Comparison of ENCODE assay signal across 12 cellular contexts in genomic region chr5:51378778-51379652, GRCh38. TPM values are rescaled to one million over a fixed set of nuclear protein-coding genes. Genes with fewer than 3 reads are reported as not detected.
DNase-seq lines count a peak whose midpoint lies in the region; ATAC-seq and TF ChIP-seq lines count a peak whose summit lies in the region.
"Had no signal": no experiment of that assay in that cellular context is flagged by ENCODE, and none has a peak within 500 bp of the region (broad histone marks: within the 10 kb centered on the region; RNA-seq: fewer than 3 reads in every experiment).

No MANE protein-coding gene starts in this region.

- peak overlapping the region in 3 of 4 donors; percentile 3 to 38 (median 30) for H3K4me3 ChIP-seq in esophagus muscularis mucosa
- H3K4me3 ChIP-seq in prostate gland = peak overlapping the region; percentile 2 to 26

- TF ChIP-seq POLR2A in esophagus muscularis mucosa (IDR thresholded peaks at IDR 0.05; ENCODE audit: low read depth) (no peak), prostate gland (IDR thresholded peaks at IDR 0.05) (no peak)

- peaks cover 0 to 88% (median 67%) of the 10 kb centered on the region in 4 donors for H3K27me3 ChIP-seq in esophagus muscularis mucosa
- H3K27me3 ChIP-seq in prostate gland (replicated peaks; ENCODE audit: insufficient read depth) = no peaks in the 10 kb centered on the region

- ATAC-seq in GM18511 (IDR thresholded peaks at IDR 0.05; ENCODE audit: unreplicated experiment) (peak; percentile 47), HG03378 (IDR thresholded peaks at IDR 0.05; ENCODE audit: unreplicated experiment) (no peak)
- ATAC-seq in stimulated activated naive CD8-positive, alpha-beta T cell treated with anti-CD3 and anti-CD28 coated beads, Interleukin-15, Interleukin-2, amounts not matched to agents 100 U/mL and 50 U/mL, for 24 hours = no peak
- no peak for ATAC-seq in stimulated activated effector memory CD8-positive, alpha-beta T cell treated with anti-CD3 and anti-CD28 coated beads, Interleukin-12 subunit alpha, Interleukin-12 subunit beta, amount 100 ng/mL, for 72 hours

- H3K27ac ChIP-seq in esophagus muscularis mucosa (replicated peaks in 1 of 4) (no peak overlapping the region), prostate gland (peak overlapping the region; percentile 83 to 90)
- H3K27ac ChIP-seq: epithelial cell of prostate had no signal

- no peaks in the 10 kb centered on the region for H3K36me3 Mint-ChIP-seq in stimulated activated effector memory CD8-positive, alpha-beta T cell treated with anti-CD3 and anti-CD28 coated beads, Interleukin-12 subunit alpha, Interleukin-12 subunit beta, amount 100 ng/mL, for 72 hours
- H3K36me3 Mint-ChIP-seq: IgD-negative memory B cell had no signal

- peaks cover 7% of the 10 kb centered on the region for H3K4me1 Mint-ChIP-seq in stimulated activated effector memory CD8-positive, alpha-beta T cell treated with anti-CD3 and anti-CD28 coated beads, Interleukin-12 subunit alpha, Interleukin-12 subunit beta, amount 100 ng/mL, for 72 hours

- H3K9me3 Mint-ChIP-seq in stimulated activated effector memory CD8-positive, alpha-beta T cell treated with anti-CD3 and anti-CD28 coated beads, Interleukin-12 subunit alpha, Interleukin-12 subunit beta, amount 100 ng/mL, for 72 hours = peaks cover 2% of the 10 kb centered on the region

- H3K4me3 Mint-ChIP-seq in stimulated activated effector memory CD8-positive, alpha-beta T cell treated with anti-CD3 and anti-CD28 coated beads, Interleukin-12 subunit alpha, Interleukin-12 subunit beta, amount 100 ng/mL, for 72 hours = no peak overlapping the region

- H3K4me1 ChIP-seq in esophagus muscularis mucosa (peaks cover 17 to 47% (median 41%) of the 10 kb centered on the region in 4 donors), prostate gland (replicated peaks) (no peaks in the 10 kb centered on the region)

- intact Hi-C loops in esophagus muscularis mucosa (cut with DNase I) = no loop called here
- intact Hi-C loops in prostate gland (cut with DNase I) = loop anchor here (10.0 kb wide), 1 partner anchor 1416 kb away; no protein-coding TSS in a partner anchor

- H3K9me3 ChIP-seq in esophagus muscularis mucosa (peaks cover 0 to 6% (median 0%) of the 10 kb centered on the region in 4 donors), prostate gland (no peaks in the 10 kb centered on the region)

- DNase-seq in NCI-H748 (lab: John Stamatoyannopoulos, UW; ENCODE audit: unreplicated experiment) = peak; percentile 76
- DNase-seq in esophagus muscularis mucosa (ENCODE audit: extremely low spot score) = no peak
- no peak for DNase-seq in prostate gland (ENCODE audit: low spot score)
- no peak for DNase-seq in activated CD4-positive, alpha-beta T cell treated with anti-CD3 and anti-CD28 coated beads for 1 hour
- no peak for DNase-seq in stimulated activated naive CD8-positive, alpha-beta T cell treated with anti-CD3 and anti-CD28 coated beads, Interleukin-15, Interleukin-2, amounts not matched to agents 100 U/mL and 50 U/mL, for 24 hours
- no peak for DNase-seq in stimulated activated effector memory CD8-positive, alpha-beta T cell treated with anti-CD3 and anti-CD28 coated beads, Interleukin-12 subunit alpha, Interleukin-12 subunit beta, amount 100 ng/mL, for 72 hours (ENCODE audit: low spot score in 2 of 2)
- DNase-seq: EL; stimulated activated naive CD4-positive, alpha-beta T cell had no signal

- no peak for TF ChIP-seq CTCF in esophagus muscularis mucosa (IDR thresholded peaks at IDR 0.05)
- no peak for TF ChIP-seq CTCF in prostate gland (IDR thresholded peaks at IDR 0.05)

- WGBS in esophagus muscularis mucosa = 2% methylated on average over 16 of the region's 32 CpGs
- 4% methylated on average over 32 of the region's 32 CpGs for WGBS in prostate gland

- TF ChIP-seq EP300 in esophagus muscularis mucosa (IDR thresholded peaks at IDR 0.05) = no peak

- H3K27ac Mint-ChIP-seq in stimulated activated effector memory CD8-positive, alpha-beta T cell treated with anti-CD3 and anti-CD28 coated beads, Interleukin-12 subunit alpha, Interleukin-12 subunit beta, amount 100 ng/mL, for 72 hours = no peak overlapping the region
- H3K27ac Mint-ChIP-seq: IgD-negative memory B cell had no signal

- H3K36me3 ChIP-seq in esophagus muscularis mucosa (no peaks in the 10 kb centered on the region), prostate gland (no peaks in the 10 kb centered on the region)

RNA-seq across cellular contexts. Expression of gene ISL1, which starts 4.2 kb away (rescaled TPM):
- total RNA-seq in esophagus muscularis mucosa (not detected), prostate gland (10 to 100 TPM in 1 of 2 donors, 1 to 10 TPM in 1; 5.5 to 15.2 TPM)

Comparison
In these comparisons a context has a peak if more than half of its experiments do, and no peak if none do; other contexts are left out.
1. H3K27ac ChIP-seq: peak in prostate gland (2 of 2); none in esophagus muscularis mucosa (0 of 4).
2. RNA of gene ISL1, which starts 4.2 kb away (total RNA-seq): 5.5 to 15.2 TPM in prostate gland; not detected in esophagus muscularis mucosa; every median in the first group is over 4 times any median in the second.